In the genomic region with DNA sequence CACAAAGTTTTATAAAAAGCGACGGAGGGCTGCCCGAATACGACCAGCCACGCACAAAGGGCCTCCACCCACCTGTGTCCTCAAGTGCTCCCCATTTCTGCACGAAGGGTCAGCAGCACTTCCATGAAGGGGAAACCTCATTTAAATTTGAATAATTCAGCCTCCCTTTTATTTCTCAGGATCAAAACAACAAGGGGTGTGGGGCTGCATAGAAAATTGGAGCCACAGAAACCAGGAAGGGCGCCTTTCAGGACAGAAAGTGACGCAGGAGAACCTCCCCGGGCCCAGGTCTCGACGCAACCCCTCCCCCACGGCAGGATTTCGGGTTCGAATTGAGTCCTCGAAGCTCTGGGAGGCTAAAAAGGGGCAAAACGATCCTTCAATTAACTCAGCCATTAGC, we compare ENCODE assay signal across 11 cellular contexts. TPM values are rescaled to one million over a fixed set of nuclear protein-coding genes. Genes with fewer than 3 reads are reported as not detected.
DNase-seq lines count a peak whose midpoint lies in the region; ATAC-seq and TF ChIP-seq lines count a peak whose summit lies in the region.
"Had no signal": no experiment of that assay in that cellular context is flagged by ENCODE, and none has a peak within 500 bp of the region (broad histone marks: within the 10 kb centered on the region; RNA-seq: fewer than 3 reads in every experiment).

No MANE protein-coding gene starts in this region.

- no peaks in the 10 kb centered on the region for H3K36me3 Mint-ChIP-seq in CD4-positive, alpha-beta T cell (ENCODE audit: low read depth)
- H3K36me3 Mint-ChIP-seq in glutamatergic neuron (ENCODE audit: unreplicated experiment): no peaks in the 10 kb centered on the region
- H3K36me3 Mint-ChIP-seq in osteocyte (ENCODE audit: unreplicated experiment): no peaks in the 10 kb centered on the region

- no peak overlapping the region for H3K27ac Mint-ChIP-seq in CD4-positive, alpha-beta T cell
- peak overlapping the region; percentile 33 for H3K27ac Mint-ChIP-seq in glutamatergic neuron (ENCODE audit: unreplicated experiment)
- no peak overlapping the region for H3K27ac Mint-ChIP-seq in osteocyte (ENCODE audit: unreplicated experiment)
- H3K27ac Mint-ChIP-seq: activated B cell treated with CpG ODN at 0.5 μM for 24 hours had no signal

- H3K4me1 Mint-ChIP-seq in CD4-positive, alpha-beta T cell (ENCODE audit: low read depth): peaks cover 5% of the 10 kb centered on the region
- H3K4me1 Mint-ChIP-seq in glutamatergic neuron (ENCODE audit: low read depth, unreplicated experiment) (peaks cover 15% of the 10 kb centered on the region), osteocyte (ENCODE audit: unreplicated experiment) (peaks cover 22% of the 10 kb centered on the region)

- no peaks in the 10 kb centered on the region for H3K9me3 ChIP-seq in CD4-positive, alpha-beta T cell (ENCODE audit: control insufficient read depth, low read length)
- H3K9me3 ChIP-seq in PC-9 (ENCODE audit: insufficient read depth, low read depth) (no peaks in the 10 kb centered on the region), SK-N-SH (no peaks in the 10 kb centered on the region)
- H3K9me3 ChIP-seq: ovary had no signal

- peak overlapping the region; percentile 98 for H3K4me3 ChIP-seq in PC-9
- H3K4me3 ChIP-seq in SK-N-SH (ENCODE audit: low read depth in 2 of 2, low read length in 1 of 2): no peak overlapping the region

- intact Hi-C loops in CD4-positive, alpha-beta T cell (cut with DNase I, micrococcal nuclease): loop anchor here in 1 of 2 experiments (5.0 kb wide), 2 partner anchors 147 to 162 kb away; no protein-coding TSS in a partner anchor
- intact Hi-C loops in PC-9 (cut with micrococcal nuclease; ENCODE audit: unreplicated experiment): loop anchor here (2.0 to 5.0 kb wide), 2 partner anchors 123 to 227 kb away; a partner anchor contains a TSS

- H3K79me2 ChIP-seq in PC-9 (ENCODE audit: low read depth) (peaks cover 22% of the 10 kb centered on the region), SK-N-SH (ENCODE audit: insufficient read depth) (no peaks in the 10 kb centered on the region)

- H3K4me3 Mint-ChIP-seq in CD4-positive, alpha-beta T cell: peak overlapping the region; percentile 51
- H3K4me3 Mint-ChIP-seq in glutamatergic neuron (ENCODE audit: unreplicated experiment) (peak overlapping the region; percentile 96), osteocyte (ENCODE audit: unreplicated experiment) (peak overlapping the region; percentile 47)
- H3K4me3 Mint-ChIP-seq: activated B cell treated with CpG ODN at 0.5 μM for 24 hours had no signal

- TSS peak; percentile 61 for BruUV-seq in PC-9 (replicated peaks; lab: Mats Ljungman, UMichigan)

- H3K4me2 ChIP-seq in PC-9 (peak overlapping the region; percentile 96), SK-N-SH (no peak overlapping the region)

- peaks cover 23% of the 10 kb centered on the region for H3K27me3 Mint-ChIP-seq in CD4-positive, alpha-beta T cell
- H3K27me3 Mint-ChIP-seq in glutamatergic neuron (ENCODE audit: unreplicated experiment) (peaks cover 7% of the 10 kb centered on the region), osteocyte (ENCODE audit: unreplicated experiment) (peaks cover 10% of the 10 kb centered on the region)

- ATAC-seq in CD4-positive, alpha-beta T cell (ENCODE audit: poor library complexity): no peak
- no peak for ATAC-seq in HG03354 (IDR thresholded peaks at IDR 0.05; ENCODE audit: poor library complexity, severe bottlenecking, unreplicated experiment)

- peaks cover 38% of the 10 kb centered on the region; the same call in 1 of the 2 replicates for H3F3A ChIP-seq in PC-9 (ENCODE audit: insufficient read depth, low read depth)
- H3F3A ChIP-seq in SK-N-SH (replicated peaks; ENCODE audit: insufficient read depth): peaks cover 4% of the 10 kb centered on the region

- H3K27me3 ChIP-seq in CD4-positive, alpha-beta T cell (ENCODE audit: control insufficient read depth, insufficient read depth, low read length): peaks cover 53% of the 10 kb centered on the region
- H3K27me3 ChIP-seq in PC-9 (ENCODE audit: insufficient read depth, low read depth) (no peaks in the 10 kb centered on the region), SK-N-SH (ENCODE audit: insufficient read depth) (no peaks in the 10 kb centered on the region)

- CTCF ChIA-PET in CD4-positive, alpha-beta T cell (lab: Charles Lee): no interaction called here
- CTCF ChIA-PET in PC-9 (lab: Charles Lee) (no interaction called here), SK-N-SH (lab: Yijun Ruan, JAX) (interaction anchor here (2.1 to 5.7 kb wide), 2 partner anchors 18 to 63 kb away, joined by 7 to 74 read pairs; no protein-coding TSS in a partner anchor)

- H2AFZ ChIP-seq in PC-9 (no peak overlapping the region), SK-N-SH (ENCODE audit: low read depth) (no peak overlapping the region)

- H3K4me1 ChIP-seq in PC-9 (replicated peaks; ENCODE audit: insufficient read depth): peaks cover 20% of the 10 kb centered on the region
- peaks cover 0 to 35% of the 10 kb centered on the region in 2 experiments; a peak in 2 of 4 replicates for H3K4me1 ChIP-seq in SK-N-SH (ENCODE audit: control insufficient read depth in 1 of 2, insufficient read depth in 2 of 2, low read depth in 1 of 2, low read length in 1 of 2)

- POLR2A ChIA-PET in CD4-positive, alpha-beta T cell (lab: Charles Lee): no interaction called here
- POLR2A ChIA-PET in PC-9 (lab: Charles Lee; ENCODE audit: unreplicated experiment): no interaction called here
- POLR2A ChIA-PET in SK-N-SH (lab: Yijun Ruan, JAX): no interaction called here

- no peaks in the 10 kb centered on the region for H3K9me3 Mint-ChIP-seq in CD4-positive, alpha-beta T cell
- H3K9me3 Mint-ChIP-seq in glutamatergic neuron (ENCODE audit: unreplicated experiment) (peaks cover 3% of the 10 kb centered on the region), osteocyte (ENCODE audit: unreplicated experiment) (no peaks in the 10 kb centered on the region)
- H3K9me3 Mint-ChIP-seq: activated B cell treated with CpG ODN at 0.5 μM for 24 hours had no signal

- TF ChIP-seq RAD21 in SK-N-SH (IDR thresholded peaks at IDR 0.05; ENCODE audit: low read length): no peak

- no peak overlapping the region for H3K9ac ChIP-seq in SK-N-SH

- no peak for DNase-seq in CD4-positive, alpha-beta T cell
- no peak for DNase-seq in PC-9
- DNase-seq in glutamatergic neuron: peak; percentile 16
- no peak for DNase-seq in osteocyte (ENCODE audit: extremely low spot score, unreplicated experiment)
- DNase-seq in SK-N-SH: no peak
- DNase-seq in NCI-H2029 (lab: John Stamatoyannopoulos, UW): no peak
- no peak for DNase-seq in HPDE6-E6E7 (ENCODE audit: extremely low spot score)
- DNase-seq: activated B cell treated with CpG ODN at 0.5 μM for 24 hours, MV-4-11 had no signal

- H3K9me2 ChIP-seq in PC-9 (ENCODE audit: insufficient read depth) (no peaks in the 10 kb centered on the region), SK-N-SH (no peaks in the 10 kb centered on the region)

- WGBS in SK-N-SH (ENCODE audit: low lambda C conversion rate): 93% methylated on average over 16 of the region's 16 CpGs

- H3K36me3 ChIP-seq in PC-9 (ENCODE audit: low read depth) (no peaks in the 10 kb centered on the region), SK-N-SH (replicated peaks in 1 of 2; ENCODE audit: control insufficient read depth in 1 of 2, insufficient read depth in 2 of 2, low read length in 1 of 2) (no peaks in the 10 kb centered on the region)
- H3K36me3 ChIP-seq: ovary had no signal

- H4K20me1 ChIP-seq in PC-9 (ENCODE audit: insufficient read depth): peaks cover 14% of the 10 kb centered on the region
- H4K20me1 ChIP-seq in SK-N-SH (ENCODE audit: insufficient read depth): no peaks in the 10 kb centered on the region

- TF ChIP-seq CTCF in CD4-positive, alpha-beta T cell (IDR thresholded peaks at IDR 0.05): no peak
- TF ChIP-seq CTCF in PC-9 (conservative IDR thresholded peaks at IDR 0.05) (no peak), glutamatergic neuron (IDR thresholded peaks at IDR 0.05; ENCODE audit: partially characterized antibody, unreplicated experiment) (no peak), osteocyte (IDR thresholded peaks at IDR 0.05) (no peak), SK-N-SH (IDR thresholded peaks at IDR 0.05) (no peak)

- TF ChIP-seq EP300 in SK-N-SH (IDR thresholded peaks at IDR 0.05; ENCODE audit: borderline replicate concordance in 1 of 2, low read depth in 1 of 2, low read length in 1 of 2): no peak

- no peak overlapping the region for H3K27ac ChIP-seq in CD4-positive, alpha-beta T cell (ENCODE audit: low read depth, low read length)
- H3K27ac ChIP-seq in PC-9: no peak overlapping the region
- H3K27ac ChIP-seq in SK-N-SH (ENCODE audit: low read depth in 2 of 2, low read length in 1 of 2): no peak overlapping the region
- H3K27ac ChIP-seq: ovary had no signal

RNA-seq across cellular contexts. Expression of a gene that starts 2.1 kb away (rescaled TPM):
- total RNA-seq in CD4-positive, alpha-beta T cell: 1 to 10 TPM in 1 of 2 experiments, under 1 TPM in 1; 0.96 to 1.4 TPM
- total RNA-seq in PC-9 (2021): 20.6 and 25.8 TPM in 2 replicates
- total RNA-seq in glutamatergic neuron (ENCODE audit: unreplicated experiment): 15.2 TPM
- 1.8 and 2.1 TPM in 2 replicates for total RNA-seq in osteocyte
- polyA plus RNA-seq in SK-N-SH (2012; rRNA removed): 3.9 and 4.2 TPM in 2 replicates
- 2.9 and 3.4 TPM in 2 replicates for polyA plus RNA-seq in SK-N-SH (2012; cell fraction: cytosol; rRNA removed)
- polyA plus RNA-seq in SK-N-SH (2012; cell fraction: nucleus; rRNA removed): 5.1 and 6.5 TPM in 2 replicates

RNA-seq across cellular contexts. Expression of a gene that starts 22.4 kb away (rescaled TPM):
- under 1 TPM; 0.67 to 0.80 TPM for total RNA-seq in CD4-positive, alpha-beta T cell
- total RNA-seq in PC-9 (2021) (48.9 and 59.9 TPM in 2 replicates), glutamatergic neuron (ENCODE audit: unreplicated experiment) (1.5 TPM), osteocyte (1.2 and 1.9 TPM in 2 replicates)
- polyA plus RNA-seq in SK-N-SH (2012; rRNA removed): 0.81 and 0.99 TPM in 2 replicates
- 0.36 and 0.62 TPM in 2 replicates for polyA plus RNA-seq in SK-N-SH (2012; cell fraction: cytosol; rRNA removed)
- 2.2 and 3.4 TPM in 2 replicates for polyA plus RNA-seq in SK-N-SH (2012; cell fraction: nucleus; rRNA removed)

RNA-seq across cellular contexts. Expression of a gene that starts 44.8 kb away (rescaled TPM):
- 10 to 100 TPM; 20.7 to 21.2 TPM for total RNA-seq in CD4-positive, alpha-beta T cell
- total RNA-seq in PC-9 (2021): 94.2 and 103 TPM in 2 replicates
- 48.5 TPM for total RNA-seq in glutamatergic neuron (ENCODE audit: unreplicated experiment)
- total RNA-seq in osteocyte: 54.1 and 57.6 TPM in 2 replicates
- 52.6 and 62.7 TPM in 2 replicates for polyA plus RNA-seq in SK-N-SH (2012; rRNA removed)
- polyA plus RNA-seq in SK-N-SH (2012; cell fraction: cytosol; rRNA removed): 25.6 and 50.6 TPM in 2 replicates
- polyA plus RNA-seq in SK-N-SH (2012; cell fraction: nucleus; rRNA removed): 57.4 and 62.4 TPM in 2 replicates

RNA-seq across cellular contexts. Expression of a gene that starts 48.9 kb away (rescaled TPM):
- total RNA-seq in CD4-positive, alpha-beta T cell: not detected
- total RNA-seq in PC-9 (2021) (0.45 and 0.46 TPM in 2 replicates), glutamatergic neuron (ENCODE audit: unreplicated experiment) (not detected), osteocyte (0.50 and 0.78 TPM in 2 replicates)
- polyA plus RNA-seq in SK-N-SH (2012; rRNA removed): not detected in 2 replicates
- not detected in 2 replicates for polyA plus RNA-seq in SK-N-SH (2012; cell fraction: cytosol; rRNA removed)
- polyA plus RNA-seq in SK-N-SH (2012; cell fraction: nucleus; rRNA removed): not detected in 2 replicates
- total RNA-seq: activated B cell treated with CpG ODN at 0.5 μM for 24 hours, ovary had no signal
- polyA plus RNA-seq: ovary had no signal

RNA-seq across cellular contexts. Expression of a gene that starts 58.9 kb away (rescaled TPM):
- total RNA-seq in CD4-positive, alpha-beta T cell: 10 to 100 TPM; 93.8 to 98.2 TPM
- 441 and 494 TPM in 2 replicates for total RNA-seq in PC-9 (2021)
- 192 TPM for total RNA-seq in glutamatergic neuron (ENCODE audit: unreplicated experiment)
- 132 and 136 TPM in 2 replicates for total RNA-seq in osteocyte
- polyA plus RNA-seq in SK-N-SH (2012; rRNA removed): 415 and 508 TPM in 2 replicates
- polyA plus RNA-seq in SK-N-SH (2012; cell fraction: cytosol; rRNA removed): 249 and 391 TPM in 2 replicates
- polyA plus RNA-seq in SK-N-SH (2012; cell fraction: nucleus; rRNA removed): 385 and 387 TPM in 2 replicates

Comparison
In these comparisons a context has a peak if more than half of its experiments do, and no peak if none do; other contexts are left out.
1. RNA of a gene that starts 22.4 kb away (total RNA-seq): 48.9 to 59.9 TPM in PC-9; 1.2 to 1.9 TPM in osteocyte, 1.5 TPM in glutamatergic neuron (single experiment) and 0.67 to 0.80 TPM in CD4-positive, alpha-beta T cell; every median in the first group is over 10 times any median in the second.
2. Peak in every context shown above with its lines, with median percentiles within 50 percentile points of each other: H3K4me3 Mint-ChIP-seq.